In the genomic region with DNA sequence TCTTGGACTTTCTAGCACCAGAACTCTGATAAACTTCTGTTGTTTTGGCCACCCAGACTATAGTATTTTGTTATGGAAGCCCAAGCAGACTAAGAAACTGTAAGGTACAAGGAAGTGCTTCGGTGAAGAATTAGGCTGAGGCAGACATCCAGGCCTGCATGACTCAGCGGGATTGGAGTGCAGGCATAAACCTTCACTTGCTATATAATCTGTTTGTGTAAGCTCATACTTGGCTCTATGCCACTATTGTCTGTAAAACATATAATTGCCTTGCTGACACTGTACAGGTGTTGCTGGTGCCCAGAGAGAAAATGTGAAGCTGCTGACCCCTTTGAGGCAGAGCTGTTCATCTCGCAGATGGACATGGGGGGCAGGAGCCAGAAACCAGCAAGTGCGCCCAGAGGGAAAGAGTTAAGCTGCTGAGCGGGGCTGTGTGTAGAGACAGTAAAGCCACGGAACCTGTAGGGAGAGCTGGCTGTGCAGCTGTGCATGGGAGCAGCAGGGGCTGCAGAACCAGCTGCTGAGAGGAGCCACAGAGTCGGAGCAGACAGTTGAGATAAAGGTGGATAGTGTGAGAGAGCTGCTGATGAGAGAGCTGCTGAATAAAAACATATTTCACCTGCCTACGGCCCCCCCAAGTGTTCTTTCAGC, we compare ENCODE assay signal across 13 cellular contexts.
DNase-seq lines count a peak whose midpoint lies in the region; TF ChIP-seq lines count a peak whose summit lies in the region.
"Had no signal": no experiment of that assay in that cellular context is flagged by ENCODE, and none has a peak within 500 bp of the region (broad histone marks: within the 10 kb centered on the region; RNA-seq: fewer than 3 reads in every experiment).

No MANE protein-coding gene starts in this region.

- no peaks in the 10 kb centered on the region for H3F3A ChIP-seq in smooth muscle cell (ENCODE audit: low read depth)

- DNase-seq in DMS153 (lab: John Stamatoyannopoulos, UW) (peak; percentile 28), DMS153 treated with DMSO at 0.1 percent for 48 hours (lab: John Stamatoyannopoulos, UW; ENCODE audit: unreplicated experiment) (no peak), NCI-H774 (lab: John Stamatoyannopoulos, UW) (peak; percentile 11), choroid plexus epithelial cell (ENCODE audit: low read depth) (peak; percentile 9), renal cortical epithelial cell (ENCODE audit: low read depth) (peak; percentile 66), smooth muscle cell (lab: John Stamatoyannopoulos, UW; ENCODE audit: unreplicated experiment) (no peak), NK-92 (lab: John Stamatoyannopoulos, UW; ENCODE audit: unreplicated experiment) (no peak)
- DNase-seq in stimulated activated CD4-positive, alpha-beta T cell treated with anti-CD3 and anti-CD28 coated beads, Interleukin-12 subunit alpha, Interleukin-12 subunit beta, amount 100 ng/mL, for 4 hours = no peak
- DNase-seq: activated T-cell treated with anti-CD3 and anti-CD28 coated beads, Interleukin-2, amount 50 U/mL, for 72 hours; NCI-H1105; retina had no signal

- H2AFZ ChIP-seq in smooth muscle cell (ENCODE audit: low read depth) = no peak overlapping the region
- H2AFZ ChIP-seq: GM23338 had no signal

- H3K4me2 ChIP-seq in smooth muscle cell = no peak overlapping the region
- H3K4me2 ChIP-seq: GM23338 had no signal

- H3K4me1 ChIP-seq in smooth muscle cell (ENCODE audit: low read depth) = no peaks in the 10 kb centered on the region

- H3K9ac ChIP-seq in smooth muscle cell (ENCODE audit: low read depth) = no peak overlapping the region

- H3K79me2 ChIP-seq in smooth muscle cell (ENCODE audit: low read depth) = no peaks in the 10 kb centered on the region

- H3K27ac ChIP-seq in smooth muscle cell (ENCODE audit: low read depth) = no peak overlapping the region
- H3K27ac ChIP-seq: 22Rv1 had no signal

- no peaks in the 10 kb centered on the region for H3K9me3 ChIP-seq in smooth muscle cell (replicated peaks; ENCODE audit: low read depth)

- no peaks in the 10 kb centered on the region for H3K36me3 ChIP-seq in smooth muscle cell (ENCODE audit: low read depth)

- 63% methylated on average over 8 of the region's 8 CpGs for WGBS in smooth muscle cell (ENCODE audit: low lambda C conversion rate)

- TF ChIP-seq CTCF in choroid plexus epithelial cell (conservative IDR thresholded peaks at IDR 0.05; ENCODE audit: low read depth, low read length) = no peak
- TF ChIP-seq CTCF in smooth muscle cell (IDR thresholded peaks at IDR 0.05; ENCODE audit: borderline replicate concordance, insufficient read depth, poor library complexity, severe bottlenecking) = no peak

- H3K4me3 ChIP-seq in choroid plexus epithelial cell (ENCODE audit: low read depth, low read length) (no peak overlapping the region), smooth muscle cell (no peak overlapping the region)
- H3K4me3 ChIP-seq: GM23338 had no signal

- H4K20me1 ChIP-seq in smooth muscle cell (ENCODE audit: low read depth) = no peaks in the 10 kb centered on the region

- H3K27me3 ChIP-seq in smooth muscle cell (ENCODE audit: low read depth) = no peaks in the 10 kb centered on the region

Comparison
In these comparisons a context has a peak if more than half of its experiments do, and no peak if none do; other contexts are left out.
1. DNase-seq: peak in DMS153 (single experiment), NCI-H774 (single experiment), choroid plexus epithelial cell (single experiment) and renal cortical epithelial cell (single experiment); none in DMS153 treated with DMSO at 0.1 percent for 48 hours (single experiment), stimulated activated CD4-positive, alpha-beta T cell treated with anti-CD3 and anti-CD28 coated beads, Interleukin-12 subunit alpha, Interleukin-12 subunit beta, amount 100 ng/mL, for 4 hours (single experiment), smooth muscle cell (single experiment) and NK-92 (single experiment).